16 cellular contexts compared by ENCODE assay signal in genomic region chr7:85135931-85136330, GRCh38. TPM values are rescaled to one million over a fixed set of nuclear protein-coding genes. Genes with fewer than 3 reads are reported as not detected.
DNase-seq lines count a peak whose midpoint lies in the region; ATAC-seq and TF ChIP-seq lines count a peak whose summit lies in the region.
"Had no signal": no experiment of that assay in that cellular context is flagged by ENCODE, and none has a peak within 500 bp of the region (broad histone marks: within the 10 kb centered on the region; RNA-seq: fewer than 3 reads in every experiment).

No MANE protein-coding gene starts in this region.

- H3K27ac Mint-ChIP-seq in T-helper 17 cell: no peak overlapping the region
- H3K27ac Mint-ChIP-seq: activated T-helper 1 cell treated with anti-CD3 and anti-CD28 coated beads, Interleukin-12 subunit alpha, Interleukin-12 subunit beta, Interleukin-2, Interleukin-4 antibody, amounts not matched to agents 30 ng/mL and 10 ng/mL and 1 ng/mL, durations not matched to agents 14 hours and 24 hours and 36 hours; CD8-positive, alpha-beta memory T cell; stimulated activated naive B cell treated with anti-CD40 and anti-IgM and Interleukin-4, amounts not matched to agents 10 μg/mL and 1 μg/mL and 100 μg/mL, for 72 hours had no signal

- H3K4ac ChIP-seq in trophoblast cell (ENCODE audit: low read depth, low read length): no peak overlapping the region

- peak; percentile 94 for DNase-seq in EH (ENCODE audit: low read depth)
- peak; percentile 24 for DNase-seq in RWPE1 (ENCODE audit: low spot score)
- DNase-seq in fibroblast of gingiva (ENCODE audit: low read depth): peak; percentile 13
- DNase-seq in trophoblast cell: peak; percentile 26 to 80
- DNase-seq in activated CD4-positive, alpha-beta T cell treated with anti-CD3 and anti-CD28 coated beads for 1 hour: no peak
- DNase-seq in T-helper 17 cell: no peak
- no peak for DNase-seq in activated gamma-delta T cell treated with Interleukin-2 at 50 U/mL for 16 hours
- DNase-seq: activated CD4-positive, alpha-beta T cell treated with anti-CD3 and anti-CD28 coated beads, Interleukin-2, amount 50 U/mL, for 1 hour; CD8-positive, alpha-beta memory T cell; midbrain; NCI-H2171 treated with DMSO at 0.1 percent for 48 hours; stimulated activated CD4-positive, alpha-beta T cell treated with anti-CD3 and anti-CD28 coated beads, Interleukin-4, amount 100 ng/mL, for 1 hour; stimulated activated naive B cell treated with anti-CD40 and anti-IgM and Interleukin-4, amounts not matched to agents 10 μg/mL and 1 μg/mL and 100 μg/mL, for 72 hours had no signal

- H2BK5ac ChIP-seq in trophoblast cell (ENCODE audit: low read depth, low read length, poor library complexity): no peak overlapping the region

- H3K4me1 ChIP-seq in trophoblast cell (ENCODE audit: control insufficient read depth in 1 of 2, insufficient read depth in 2 of 2, low read length in 2 of 2): no peaks in the 10 kb centered on the region

- no peaks in the 10 kb centered on the region for H3K79me2 ChIP-seq in trophoblast cell (ENCODE audit: control insufficient read depth, insufficient read depth, low read length, poor library complexity)

- H2BK120ac ChIP-seq in trophoblast cell (ENCODE audit: insufficient read depth, low read length, poor library complexity): no peak overlapping the region

- no peaks in the 10 kb centered on the region for H3K27me3 Mint-ChIP-seq in T-helper 17 cell
- H3K27me3 Mint-ChIP-seq: CD8-positive, alpha-beta memory T cell; stimulated activated naive B cell treated with anti-CD40 and anti-IgM and Interleukin-4, amounts not matched to agents 10 μg/mL and 1 μg/mL and 100 μg/mL, for 72 hours had no signal

- no peak overlapping the region for H3K4me3 Mint-ChIP-seq in T-helper 17 cell
- H3K4me3 Mint-ChIP-seq: activated T-helper 1 cell treated with anti-CD3 and anti-CD28 coated beads, Interleukin-12 subunit alpha, Interleukin-12 subunit beta, Interleukin-2, Interleukin-4 antibody, amounts not matched to agents 30 ng/mL and 10 ng/mL and 1 ng/mL, durations not matched to agents 14 hours and 24 hours and 36 hours; CD8-positive, alpha-beta memory T cell; stimulated activated naive B cell treated with anti-CD40 and anti-IgM and Interleukin-4, amounts not matched to agents 10 μg/mL and 1 μg/mL and 100 μg/mL, for 72 hours had no signal

- no peak overlapping the region for H4K12ac ChIP-seq in trophoblast cell (ENCODE audit: low read depth, low read length)

- POLR2A ChIA-PET in RWPE1 (lab: Yijun Ruan, JAX; ENCODE audit: low non-redundant PET): no interaction called here

- H3K4me1 Mint-ChIP-seq in T-helper 17 cell: no peaks in the 10 kb centered on the region
- H3K4me1 Mint-ChIP-seq: CD8-positive, alpha-beta memory T cell; stimulated activated naive B cell treated with anti-CD40 and anti-IgM and Interleukin-4, amounts not matched to agents 10 μg/mL and 1 μg/mL and 100 μg/mL, for 72 hours had no signal

- CTCF ChIA-PET in RWPE1 (lab: Yijun Ruan, JAX): no interaction called here

- H4K8ac ChIP-seq in trophoblast cell (ENCODE audit: low read depth, low read length): no peak overlapping the region

- H3K36me3 Mint-ChIP-seq in T-helper 17 cell (ENCODE audit: low read depth): no peaks in the 10 kb centered on the region
- H3K36me3 Mint-ChIP-seq: CD8-positive, alpha-beta memory T cell; stimulated activated naive B cell treated with anti-CD40 and anti-IgM and Interleukin-4, amounts not matched to agents 10 μg/mL and 1 μg/mL and 100 μg/mL, for 72 hours had no signal

- WGBS in trophoblast cell (ENCODE audit: extremely low coverage, insufficient coverage, insufficient read length): no CpG with 5 or more reads among the region's 2 CpGs

- no peaks in the 10 kb centered on the region for H3K36me3 ChIP-seq in trophoblast cell (ENCODE audit: control insufficient read depth in 1 of 2, insufficient read depth in 2 of 2, low read length in 2 of 2)

- no peak overlapping the region for H2AFZ ChIP-seq in trophoblast cell (ENCODE audit: insufficient read depth, low read length, poor library complexity)

- no peak overlapping the region for H3K4me2 ChIP-seq in trophoblast cell (ENCODE audit: low read length)

- H2BK12ac ChIP-seq in trophoblast cell (ENCODE audit: low read length): no peak overlapping the region

- H3K79me1 ChIP-seq in trophoblast cell (ENCODE audit: low read length): no peaks in the 10 kb centered on the region

- no peak for ATAC-seq in T-helper 17 cell
- no peak for ATAC-seq in esophagus mucosa
- ATAC-seq: stimulated activated naive B cell treated with anti-CD40 and anti-IgM and Interleukin-4, amounts not matched to agents 10 μg/mL and 1 μg/mL and 100 μg/mL, for 72 hours had no signal

- H3K9ac ChIP-seq in trophoblast cell (ENCODE audit: low read length): no peak overlapping the region

- no peak overlapping the region for H3K4me3 ChIP-seq in trophoblast cell (ENCODE audit: low read depth, low read length)

- no peak overlapping the region for H4K91ac ChIP-seq in trophoblast cell (ENCODE audit: low read depth, low read length)

- H3K23ac ChIP-seq in trophoblast cell (ENCODE audit: low read length): no peak overlapping the region

- H3K27me3 ChIP-seq in trophoblast cell (ENCODE audit: insufficient read depth, low read length): no peaks in the 10 kb centered on the region

- no peak for TF ChIP-seq CTCF in RWPE1 (conservative IDR thresholded peaks at IDR 0.05; ENCODE audit: low read depth)

- H3K27ac ChIP-seq in RWPE1 (no peak overlapping the region), trophoblast cell (ENCODE audit: low read depth, low read length) (no peak overlapping the region)

- H2AK5ac ChIP-seq in trophoblast cell (ENCODE audit: low read length): no peak overlapping the region

- no peak overlapping the region for H3K14ac ChIP-seq in trophoblast cell (ENCODE audit: low read length)

- no peaks in the 10 kb centered on the region for H3K9me3 ChIP-seq in trophoblast cell (ENCODE audit: insufficient read depth, low read depth, low read length)
- H3K9me3 ChIP-seq in T-helper 17 cell (ENCODE audit: control insufficient read depth, low read length, poor library complexity, severe bottlenecking): no peaks in the 10 kb centered on the region

- H3K18ac ChIP-seq in trophoblast cell (ENCODE audit: low read length): no peak overlapping the region

RNA-seq across cellular contexts. Expression of gene SEMA3D, which starts 50.9 kb away (rescaled TPM):
- 2.0 and 2.4 TPM in 2 replicates for polyA plus RNA-seq in trophoblast cell (2013)
- under 1 TPM in 1 of 2 donors, not detected in 1; 0.12 TPM for total RNA-seq in T-helper 17 cell
- 0.16 TPM for total RNA-seq in esophagus mucosa
- total RNA-seq: CD8-positive, alpha-beta memory T cell; T-helper 2 cell treated with Interferon-gamma antibody and Interleukin-4, amounts not matched to agents 100 ng/mL and 5 ng/mL, for 36 hours had no signal
- polyA plus RNA-seq: CD8-positive, alpha-beta memory T cell had no signal

Comparison
In these comparisons a context has a peak if more than half of its experiments do, and no peak if none do; other contexts are left out.
1. DNase-seq: peak in EH (single experiment), RWPE1 (single experiment), fibroblast of gingiva (single experiment) and trophoblast cell (2 of 2); none in activated CD4-positive, alpha-beta T cell treated with anti-CD3 and anti-CD28 coated beads for 1 hour (single experiment), T-helper 17 cell (0 of 3) and activated gamma-delta T cell treated with Interleukin-2 at 50 U/mL for 16 hours (single experiment).